21 cellular contexts compared by ENCODE assay signal in the genomic region with DNA sequence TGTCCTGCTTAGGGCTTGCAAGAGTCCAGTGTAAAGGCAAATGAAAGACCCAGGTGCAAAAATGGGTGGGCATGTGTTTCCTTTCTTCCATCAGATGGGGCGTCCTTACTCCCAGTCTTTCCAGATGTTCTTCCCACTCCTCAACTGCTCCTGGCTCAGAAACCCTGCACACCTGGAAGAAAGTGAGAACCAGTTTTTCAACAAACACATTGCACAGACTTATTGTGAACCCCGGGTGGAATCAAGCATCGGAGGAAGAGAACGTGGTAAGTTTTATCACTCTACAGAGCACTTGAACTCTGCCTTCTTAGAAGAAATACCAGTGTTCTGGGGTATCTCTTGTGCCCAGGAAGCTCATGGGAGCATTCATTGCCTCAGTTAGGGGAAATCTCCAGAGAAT.
DNase-seq lines count a peak whose midpoint lies in the region; ATAC-seq, FAIRE-seq and TF ChIP-seq lines count a peak whose summit lies in the region.
"Had no signal": no experiment of that assay in that cellular context is flagged by ENCODE, and none has a peak within 500 bp of the region (broad histone marks: within the 10 kb centered on the region; RNA-seq: fewer than 3 reads in every experiment).

No MANE protein-coding gene starts in this region.

- no peak overlapping the region for H2AK5ac ChIP-seq in mesenchymal stem cell (ENCODE audit: low read length, severe bottlenecking)

- H3K14ac ChIP-seq in mesenchymal stem cell (ENCODE audit: low read length in 2 of 2): no peak overlapping the region

- no peak for ATAC-seq in GM19328 (IDR thresholded peaks at IDR 0.05; ENCODE audit: unreplicated experiment)
- ATAC-seq in stimulated activated effector memory CD8-positive, alpha-beta T cell treated with anti-CD3 and anti-CD28 coated beads, Interleukin-12 subunit alpha, Interleukin-12 subunit beta, amount 100 ng/mL, for 72 hours: no peak

- H3K27me3 ChIP-seq in bronchial epithelial cell (ENCODE audit: control insufficient read depth, insufficient read depth, low read length) (no peaks in the 10 kb centered on the region), esophagus muscularis mucosa (no peaks in the 10 kb centered on the region), sigmoid colon (no peaks in the 10 kb centered on the region), uterus (no peaks in the 10 kb centered on the region), mesenchymal stem cell (ENCODE audit: control insufficient read depth in 1 of 2, insufficient read depth in 1 of 2, low read length in 2 of 2) (no peaks in the 10 kb centered on the region)

- H3K4me1 Mint-ChIP-seq in stimulated activated effector memory CD8-positive, alpha-beta T cell treated with anti-CD3 and anti-CD28 coated beads, Interleukin-12 subunit alpha, Interleukin-12 subunit beta, amount 100 ng/mL, for 72 hours: peaks cover 6% of the 10 kb centered on the region

- no peak overlapping the region for H4K91ac ChIP-seq in mesenchymal stem cell (ENCODE audit: low read length)

- TF ChIP-seq POLR2A in esophagus muscularis mucosa (IDR thresholded peaks at IDR 0.05; ENCODE audit: low read depth) (no peak), sigmoid colon (IDR thresholded peaks at IDR 0.05) (no peak), uterus (IDR thresholded peaks at IDR 0.05) (no peak)

- no peak overlapping the region for H3K4me2 ChIP-seq in mesenchymal stem cell (ENCODE audit: low read length, poor library complexity, severe bottlenecking)

- TF ChIP-seq CTCF in bronchial epithelial cell (IDR thresholded peaks at IDR 0.05; ENCODE audit: insufficient read depth, low read length, severe bottlenecking) (no peak), esophagus muscularis mucosa (IDR thresholded peaks at IDR 0.05) (no peak), sigmoid colon (IDR thresholded peaks at IDR 0.05) (no peak), uterus (IDR thresholded peaks at IDR 0.05) (no peak)

- H3K9ac ChIP-seq in mesenchymal stem cell (ENCODE audit: low read length): no peak overlapping the region

- no peak overlapping the region for H2BK5ac ChIP-seq in mesenchymal stem cell (ENCODE audit: low read depth, low read length, poor library complexity, severe bottlenecking)

- intact Hi-C loops in esophagus muscularis mucosa (cut with DNase I): no loop called here
- intact Hi-C loops in sigmoid colon (cut with DNase I): loop anchor here (10.0 kb wide), 1 partner anchor 152 kb away; no protein-coding TSS in a partner anchor
- intact Hi-C loops in uterus (cut with DNase I; ENCODE audit: low total_unique reads): no loop called here

- H3K9me3 ChIP-seq in esophagus muscularis mucosa (no peaks in the 10 kb centered on the region), sigmoid colon (no peaks in the 10 kb centered on the region), uterus (no peaks in the 10 kb centered on the region), mesenchymal stem cell (ENCODE audit: control insufficient read depth, low read length) (no peaks in the 10 kb centered on the region)

- peak; percentile 34 for DNase-seq in bronchial epithelial cell (ENCODE audit: low read depth)
- peak; percentile 74 for DNase-seq in esophagus muscularis mucosa (ENCODE audit: extremely low spot score)
- DNase-seq in sigmoid colon: no peak
- no peak for DNase-seq in uterus
- no peak for DNase-seq in mesenchymal stem cell
- no peak for DNase-seq in stimulated activated effector memory CD8-positive, alpha-beta T cell treated with anti-CD3 and anti-CD28 coated beads, Interleukin-12 subunit alpha, Interleukin-12 subunit beta, amount 100 ng/mL, for 72 hours (ENCODE audit: low spot score in 2 of 2)
- DNase-seq: ACHN, AML-193, DMS79, KBM-7, NCI-H1417 treated with DMSO at 0.1 percent for 48 hours, NCI-H1930, NCI-H226, NCI-H524, SIG-M5 had no signal

- no peak overlapping the region for H2BK12ac ChIP-seq in mesenchymal stem cell (ENCODE audit: low read length in 2 of 2)

- H3K4me3 Mint-ChIP-seq in stimulated activated effector memory CD8-positive, alpha-beta T cell treated with anti-CD3 and anti-CD28 coated beads, Interleukin-12 subunit alpha, Interleukin-12 subunit beta, amount 100 ng/mL, for 72 hours: no peak overlapping the region

- H3K36me3 ChIP-seq in bronchial epithelial cell (ENCODE audit: control insufficient read depth, insufficient read depth, low read length): no peaks in the 10 kb centered on the region
- no peaks in the 10 kb centered on the region for H3K36me3 ChIP-seq in esophagus muscularis mucosa
- H3K36me3 ChIP-seq in sigmoid colon: no peaks in the 10 kb centered on the region
- H3K36me3 ChIP-seq in uterus: no peaks in the 10 kb centered on the region
- no peaks in the 10 kb centered on the region for H3K36me3 ChIP-seq in mesenchymal stem cell (ENCODE audit: control insufficient read depth in 1 of 2, insufficient read depth in 2 of 2, low read depth in 1 of 2, low read length in 2 of 2)

- no peaks in the 10 kb centered on the region for H3K36me3 Mint-ChIP-seq in stimulated activated effector memory CD8-positive, alpha-beta T cell treated with anti-CD3 and anti-CD28 coated beads, Interleukin-12 subunit alpha, Interleukin-12 subunit beta, amount 100 ng/mL, for 72 hours

- no peaks in the 10 kb centered on the region for H3K79me1 ChIP-seq in mesenchymal stem cell (replicated peaks; ENCODE audit: low read length, poor library complexity, severe bottlenecking)

- H3K4me3 ChIP-seq in bronchial epithelial cell (ENCODE audit: low read depth, low read length) (no peak overlapping the region), esophagus muscularis mucosa (no peak overlapping the region), sigmoid colon (no peak overlapping the region), uterus (no peak overlapping the region), mesenchymal stem cell (ENCODE audit: insufficient read depth in 1 of 2, low read depth in 1 of 2, low read length in 2 of 2) (no peak overlapping the region)

- TF ChIP-seq EP300 in esophagus muscularis mucosa (IDR thresholded peaks at IDR 0.05) (no peak), sigmoid colon (IDR thresholded peaks at IDR 0.05) (no peak)

- H3K9me3 Mint-ChIP-seq in stimulated activated effector memory CD8-positive, alpha-beta T cell treated with anti-CD3 and anti-CD28 coated beads, Interleukin-12 subunit alpha, Interleukin-12 subunit beta, amount 100 ng/mL, for 72 hours: no peaks in the 10 kb centered on the region

- H3K27ac Mint-ChIP-seq in stimulated activated effector memory CD8-positive, alpha-beta T cell treated with anti-CD3 and anti-CD28 coated beads, Interleukin-12 subunit alpha, Interleukin-12 subunit beta, amount 100 ng/mL, for 72 hours: no peak overlapping the region

- H4K8ac ChIP-seq in mesenchymal stem cell (ENCODE audit: low read length): no peak overlapping the region

- peaks cover 19 to 58% (median 49%) of the 10 kb centered on the region in 4 donors for H3K4me1 ChIP-seq in esophagus muscularis mucosa
- peaks cover 0 to 75% (median 53%) of the 10 kb centered on the region in 4 donors for H3K4me1 ChIP-seq in sigmoid colon
- peaks cover 2 to 19% of the 10 kb centered on the region in 2 donors for H3K4me1 ChIP-seq in uterus
- peaks cover 5% of the 10 kb centered on the region for H3K4me1 ChIP-seq in mesenchymal stem cell (ENCODE audit: control insufficient read depth, insufficient read depth, low read depth, low read length)

- no peak overlapping the region for H2BK120ac ChIP-seq in mesenchymal stem cell (ENCODE audit: low read depth, low read length)

- H3K23ac ChIP-seq in mesenchymal stem cell (ENCODE audit: low read length in 2 of 2): no peak overlapping the region

- no peak overlapping the region for H2AFZ ChIP-seq in mesenchymal stem cell (ENCODE audit: low read depth, low read length)

- no peak overlapping the region for H3K4ac ChIP-seq in mesenchymal stem cell (ENCODE audit: low read depth in 1 of 2, low read length in 2 of 2)

- H3K18ac ChIP-seq in mesenchymal stem cell (ENCODE audit: low read depth in 1 of 2, low read length in 2 of 2): no peak overlapping the region

- peak overlapping the region; percentile 60 to 71 (median 64) for H3K27ac ChIP-seq in esophagus muscularis mucosa (replicated peaks in 1 of 4)
- peak overlapping the region; percentile 61 to 81 (median 63) for H3K27ac ChIP-seq in sigmoid colon
- H3K27ac ChIP-seq in uterus: peak overlapping the region; percentile 57 to 63
- H3K27ac ChIP-seq in mesenchymal stem cell (ENCODE audit: low read length, poor library complexity, severe bottlenecking): no peak overlapping the region
- H3K27ac ChIP-seq: C4-2B had no signal

- no peak overlapping the region for H2BK15ac ChIP-seq in mesenchymal stem cell (ENCODE audit: low read depth, poor library complexity, severe bottlenecking)

- no peak for FAIRE-seq in bronchial epithelial cell (lab: Jason Lieb, UNC)
- FAIRE-seq: D721Med, GM12892, GM18507, H1 had no signal

- WGBS in esophagus muscularis mucosa: 95% methylated on average over 4 of the region's 4 CpGs
- WGBS in sigmoid colon, 2 donors: 75 to 88% methylated on average over 4 of the region's 4 CpGs
- WGBS in mesenchymal stem cell: 93% methylated on average over 4 of the region's 4 CpGs

Comparison
In these comparisons a context has a peak if more than half of its experiments do, and no peak if none do; other contexts are left out.
1. DNase-seq: peak in bronchial epithelial cell (single experiment) and esophagus muscularis mucosa (single experiment); none in sigmoid colon (single experiment), uterus (0 of 2), mesenchymal stem cell (single experiment) and stimulated activated effector memory CD8-positive, alpha-beta T cell treated with anti-CD3 and anti-CD28 coated beads, Interleukin-12 subunit alpha, Interleukin-12 subunit beta, amount 100 ng/mL, for 72 hours (0 of 2).